Comparison of ENCODE assay signal across 8 cellular contexts in the genomic region with DNA sequence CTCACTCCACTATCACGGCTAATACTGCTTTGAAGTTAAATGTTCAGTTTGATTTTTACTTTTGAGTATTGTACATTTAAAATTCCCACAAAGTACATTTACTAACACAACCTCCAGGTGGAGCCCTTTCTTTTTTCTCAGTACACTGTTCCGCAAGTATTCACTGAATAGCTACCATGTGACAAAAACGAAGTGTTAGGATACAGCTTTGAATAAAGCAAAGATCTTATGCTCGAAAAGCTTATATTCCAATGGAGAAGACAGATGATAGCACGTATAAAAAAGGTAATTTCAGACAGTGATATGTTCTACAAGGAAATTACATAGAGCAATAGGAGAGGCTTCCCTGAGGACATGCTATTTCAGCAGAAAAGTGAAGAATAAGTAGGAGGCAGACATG.
DNase-seq lines count a peak whose midpoint lies in the region; ATAC-seq and TF ChIP-seq lines count a peak whose summit lies in the region.

No MANE protein-coding gene starts in this region.

- no peak overlapping the region for H3K27ac Mint-ChIP-seq in neural crest cell (ENCODE audit: unreplicated experiment)

- no peak overlapping the region for H3K4me2 ChIP-seq in SK-N-SH

- no peaks in the 10 kb centered on the region for H4K20me1 ChIP-seq in SK-N-SH (ENCODE audit: insufficient read depth)

- H3K4me3 Mint-ChIP-seq in neural crest cell = no peak overlapping the region

- peaks cover 8% of the 10 kb centered on the region for H3K9me3 Mint-ChIP-seq in neural crest cell

- TF ChIP-seq CTCF in SK-N-SH (IDR thresholded peaks at IDR 0.05) = peak; percentile 76
- TF ChIP-seq CTCF in neural crest cell (conservative IDR thresholded peaks at IDR 0.05) = peak; percentile 88
- no peak for TF ChIP-seq CTCF in WERI-Rb-1 (IDR thresholded peaks at IDR 0.05; ENCODE audit: low read depth, low read length)

- no peaks in the 10 kb centered on the region for H3K27me3 Mint-ChIP-seq in neural crest cell (ENCODE audit: low read depth)

- peak; percentile 77 for TF ChIP-seq RAD21 in SK-N-SH (IDR thresholded peaks at IDR 0.05; ENCODE audit: low read length)

- H3K9me3 ChIP-seq in SK-N-SH (no peaks in the 10 kb centered on the region), WERI-Rb-1 (ENCODE audit: severe bottlenecking) (no peaks in the 10 kb centered on the region)

- POLR2A ChIA-PET in SK-N-SH (lab: Yijun Ruan, JAX) = interaction anchor here (1.0 kb wide), 1 partner anchor 296 kb away, joined by 3 read pairs; no protein-coding TSS in a partner anchor

- H2AFZ ChIP-seq in SK-N-SH (ENCODE audit: low read depth) = no peak overlapping the region; the same call in 1 of the 2 replicates

- DNase-seq in DMS53 treated with DMSO at 0.1 percent for 48 hours (lab: John Stamatoyannopoulos, UW; ENCODE audit: unreplicated experiment) = peak; percentile 57
- DNase-seq in MV-4-11 (lab: John Stamatoyannopoulos, UW) = peak; percentile 51
- peak; percentile 44 for DNase-seq in SK-N-SH
- peak; percentile 36 for DNase-seq in fibroblast of gingiva (ENCODE audit: low read depth)
- no peak for DNase-seq in neural crest cell (ENCODE audit: low read depth, low spot score)
- no peak for DNase-seq in WERI-Rb-1

- CTCF ChIA-PET in SK-N-SH (lab: Yijun Ruan, JAX) = interaction anchor here (0.6 to 5.3 kb wide), 36 partner anchors 8 to 678 kb away, joined by 3 to 93 read pairs (median 4); a partner anchor contains a TSS

- H3K4me1 ChIP-seq in SK-N-SH (ENCODE audit: control insufficient read depth in 1 of 2, insufficient read depth in 2 of 2, low read depth in 1 of 2, low read length in 1 of 2) = no peaks in the 10 kb centered on the region

- no peaks in the 10 kb centered on the region for H3K9me2 ChIP-seq in SK-N-SH

- H3K27me3 ChIP-seq in SK-N-SH (ENCODE audit: insufficient read depth) (no peaks in the 10 kb centered on the region; the same call in 1 of the 2 replicates), WERI-Rb-1 (ENCODE audit: insufficient read depth, low read depth, severe bottlenecking) (peaks cover 2% of the 10 kb centered on the region)

- H3K4me1 Mint-ChIP-seq in neural crest cell = peaks cover 10% of the 10 kb centered on the region

- H3K36me3 Mint-ChIP-seq in neural crest cell (ENCODE audit: low read depth) = peaks cover 2% of the 10 kb centered on the region

- no peak overlapping the region for H3K4me3 ChIP-seq in SK-N-SH (ENCODE audit: low read depth in 2 of 2, low read length in 1 of 2)
- no peak overlapping the region for H3K4me3 ChIP-seq in WERI-Rb-1 (ENCODE audit: low read depth, low read length)

- H3K79me2 ChIP-seq in SK-N-SH (ENCODE audit: insufficient read depth) = no peaks in the 10 kb centered on the region

- no peak overlapping the region for H3K27ac ChIP-seq in SK-N-SH (ENCODE audit: low read depth in 2 of 2, low read length in 1 of 2)
- H3K27ac ChIP-seq in WERI-Rb-1 = no peak overlapping the region

- ATAC-seq in GM21529 (IDR thresholded peaks at IDR 0.05; ENCODE audit: unreplicated experiment) = peak; percentile 78
- ATAC-seq in GM19397 (IDR thresholded peaks at IDR 0.05; ENCODE audit: unreplicated experiment) = no peak

- no peak for TF ChIP-seq EP300 in SK-N-SH (IDR thresholded peaks at IDR 0.05; ENCODE audit: borderline replicate concordance in 1 of 2, low read depth in 1 of 2, low read length in 1 of 2)

- no peaks in the 10 kb centered on the region for H3F3A ChIP-seq in SK-N-SH (replicated peaks; ENCODE audit: insufficient read depth)

- 3% methylated on average over 5 of the region's 5 CpGs for WGBS in SK-N-SH (ENCODE audit: low lambda C conversion rate)

- no peaks in the 10 kb centered on the region for H3K36me3 ChIP-seq in SK-N-SH (replicated peaks in 1 of 2; ENCODE audit: control insufficient read depth in 1 of 2, insufficient read depth in 2 of 2, low read length in 1 of 2)
- H3K36me3 ChIP-seq in WERI-Rb-1 = no peaks in the 10 kb centered on the region

- H3K9ac ChIP-seq in SK-N-SH = no peak overlapping the region

TF ChIP-seq in SK-N-SH, 30 proteins besides CTCF, POLR2A, EP300 and RAD21:
- TF ChIP-seq MXI1 (IDR thresholded peaks at IDR 0.05; ENCODE audit: low read depth, low read length) = 0 out of 2 replicates have a peak, but pooled peaks have one; percentile 42
- TF ChIP-seq, protein P1, sequence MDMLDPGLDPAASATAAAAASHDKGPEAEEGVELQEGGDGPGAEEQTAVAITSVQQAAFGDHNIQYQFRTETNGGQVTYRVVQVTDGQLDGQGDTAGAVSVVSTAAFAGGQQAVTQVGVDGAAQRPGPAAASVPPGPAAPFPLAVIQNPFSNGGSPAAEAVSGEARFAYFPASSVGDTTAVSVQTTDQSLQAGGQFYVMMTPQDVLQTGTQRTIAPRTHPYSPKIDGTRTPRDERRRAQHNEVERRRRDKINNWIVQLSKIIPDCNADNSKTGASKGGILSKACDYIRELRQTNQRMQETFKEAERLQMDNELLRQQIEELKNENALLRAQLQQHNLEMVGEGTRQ (IDR thresholded peaks at IDR 0.05; ENCODE audit: borderline replicate concordance, low read depth, low read length) = no peak
- TF ChIP-seq, protein P2, sequence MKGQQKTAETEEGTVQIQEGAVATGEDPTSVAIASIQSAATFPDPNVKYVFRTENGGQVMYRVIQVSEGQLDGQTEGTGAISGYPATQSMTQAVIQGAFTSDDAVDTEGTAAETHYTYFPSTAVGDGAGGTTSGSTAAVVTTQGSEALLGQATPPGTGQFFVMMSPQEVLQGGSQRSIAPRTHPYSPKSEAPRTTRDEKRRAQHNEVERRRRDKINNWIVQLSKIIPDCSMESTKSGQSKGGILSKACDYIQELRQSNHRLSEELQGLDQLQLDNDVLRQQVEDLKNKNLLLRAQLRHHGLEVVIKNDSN (IDR thresholded peaks at IDR 0.05; ENCODE audit: borderline replicate concordance, low read depth) = peak; percentile 9; the same call in 1 of the 2 replicates
- TF ChIP-seq SMC3 (IDR thresholded peaks at IDR 0.05; ENCODE audit: low read depth, low read length) = peak; percentile 84

Comparison
In these comparisons a context has a peak if more than half of its experiments do, and no peak if none do; other contexts are left out.
1. DNase-seq: peak in DMS53 treated with DMSO at 0.1 percent for 48 hours (single experiment), MV-4-11 (single experiment), SK-N-SH (single experiment) and fibroblast of gingiva (single experiment); none in neural crest cell (single experiment) and WERI-Rb-1 (single experiment).